ENCODE assay signal across 13 cellular contexts in genomic region chr10:63383141-63383540, GRCh38.
DNase-seq lines count a peak whose midpoint lies in the region; ATAC-seq and TF ChIP-seq lines count a peak whose summit lies in the region.
"Had no signal": no experiment of that assay in that cellular context is flagged by ENCODE, and none has a peak within 500 bp of the region (broad histone marks: within the 10 kb centered on the region; RNA-seq: fewer than 3 reads in every experiment).

No MANE protein-coding gene starts in this region.

- DNase-seq in EH (ENCODE audit: low read depth) (peak; percentile 30), adipocyte (ENCODE audit: low read depth) (peak; percentile 42), fibroblast of mammary gland (ENCODE audit: low read depth) (peak; percentile 53), lower lobe of right lung (no peak), GM19240 (ENCODE audit: insufficient read length, low spot score) (no peak), NOMO-1 treated with dmso at 0.1 percent for 144 hours (lab: John Stamatoyannopoulos, UW; ENCODE audit: unreplicated experiment) (no peak)
- DNase-seq: CD8-positive, alpha-beta T cell; COR-L47; DND-41; GF-D8; GOT3; H9 had no signal

- H3K27ac ChIP-seq in lower lobe of right lung = no peak overlapping the region

- TF ChIP-seq CTCF in fibroblast of mammary gland (conservative IDR thresholded peaks at IDR 0.05; ENCODE audit: control insufficient read depth, insufficient read depth, low read depth, low read length) = no peak
- no peak for TF ChIP-seq CTCF in lower lobe of right lung (IDR thresholded peaks at IDR 0.05)

- H3K4me3 ChIP-seq in adipocyte (ENCODE audit: low read length) (no peak overlapping the region), fibroblast of mammary gland (ENCODE audit: control insufficient read depth, low read depth, low read length) (no peak overlapping the region), lower lobe of right lung (no peak overlapping the region)

- H3K9me3 ChIP-seq in adipocyte (ENCODE audit: control insufficient read depth, low read length) (no peaks in the 10 kb centered on the region), lower lobe of right lung (no peaks in the 10 kb centered on the region)

- no peak for ATAC-seq in lower lobe of right lung
- no peak for ATAC-seq in HG03469 (IDR thresholded peaks at IDR 0.05; ENCODE audit: unreplicated experiment)
- ATAC-seq: CD8-positive, alpha-beta T cell had no signal

- H3K27me3 ChIP-seq in adipocyte (replicated peaks; ENCODE audit: control insufficient read depth, insufficient read depth, low read length) (no peaks in the 10 kb centered on the region), lower lobe of right lung (ENCODE audit: low read depth) (no peaks in the 10 kb centered on the region)

- peaks cover 3% of the 10 kb centered on the region for H3K36me3 ChIP-seq in adipocyte (ENCODE audit: control insufficient read depth, insufficient read depth, low read length, severe bottlenecking)
- peaks cover 10% of the 10 kb centered on the region for H3K36me3 ChIP-seq in lower lobe of right lung

- no peak overlapping the region for H3K9ac ChIP-seq in adipocyte (ENCODE audit: low read length)

- intact Hi-C loops in lower lobe of right lung (cut with DNase I) = no loop called here

- H3K4me1 ChIP-seq in adipocyte (ENCODE audit: control insufficient read depth, insufficient read depth, low read length) (no peaks in the 10 kb centered on the region), lower lobe of right lung (peaks cover 3% of the 10 kb centered on the region)

Comparison
In these comparisons a context has a peak if more than half of its experiments do, and no peak if none do; other contexts are left out.
1. DNase-seq: peak in EH (single experiment), adipocyte (single experiment) and fibroblast of mammary gland (single experiment); none in lower lobe of right lung (single experiment), GM19240 (single experiment) and NOMO-1 treated with dmso at 0.1 percent for 144 hours (single experiment).